8 cellular contexts compared by ENCODE assay signal in genomic region chr14:55807536-55807935, GRCh38.
DNase-seq lines count a peak whose midpoint lies in the region; ATAC-seq and TF ChIP-seq lines count a peak whose summit lies in the region.

No MANE protein-coding gene starts in this region.

- peaks cover 0 to 43% (median 14%) of the 10 kb centered on the region in 12 donors for H3K4me1 ChIP-seq in heart left ventricle
- peaks cover 11% of the 10 kb centered on the region for H3K4me1 ChIP-seq in upper lobe of right lung

- CTCF ChIA-PET in T-cell (lab: Charles Lee), result interaction anchor here (0.8 to 1.2 kb wide), 5 partner anchors 36 to 1137 kb away, joined by 3 to 4 read pairs (median 3); partner anchors contain the start of gene TMEM260 (in 1 of the 2)

- no peaks in the 10 kb centered on the region for H3K36me3 Mint-ChIP-seq in T-cell
- no peaks in the 10 kb centered on the region for H3K36me3 Mint-ChIP-seq in stimulated activated memory B cell treated with anti-CD40 and anti-IgM and Interleukin-4, amounts not matched to agents 10 μg/mL and 1 μg/mL and 100 μg/mL, for 72 hours

- no peaks in the 10 kb centered on the region for H3K27me3 ChIP-seq in heart left ventricle
- H3K27me3 ChIP-seq in upper lobe of right lung, result no peaks in the 10 kb centered on the region

- no peak for TF ChIP-seq POLR2A in heart left ventricle (IDR thresholded peaks at IDR 0.05)

- H3K27ac Mint-ChIP-seq in T-cell, result peak overlapping the region; percentile 91 to 94
- no peak overlapping the region for H3K27ac Mint-ChIP-seq in stimulated activated memory B cell treated with anti-CD40 and anti-IgM and Interleukin-4, amounts not matched to agents 10 μg/mL and 1 μg/mL and 100 μg/mL, for 72 hours

- peaks cover 4 to 11% (median 7%) of the 10 kb centered on the region in 3 donors for H3K9me3 Mint-ChIP-seq in T-cell
- peaks cover 2% of the 10 kb centered on the region for H3K9me3 Mint-ChIP-seq in stimulated activated memory B cell treated with anti-CD40 and anti-IgM and Interleukin-4, amounts not matched to agents 10 μg/mL and 1 μg/mL and 100 μg/mL, for 72 hours

- TF ChIP-seq CTCF in heart left ventricle (IDR thresholded peaks at IDR 0.05) (no peak), upper lobe of right lung (IDR thresholded peaks at IDR 0.05) (no peak)

- H3K36me3 ChIP-seq in heart left ventricle, result no peaks in the 10 kb centered on the region
- no peaks in the 10 kb centered on the region for H3K36me3 ChIP-seq in upper lobe of right lung

- peaks cover 47 to 64% (median 48%) of the 10 kb centered on the region in 3 donors for H3K4me1 Mint-ChIP-seq in T-cell
- H3K4me1 Mint-ChIP-seq in stimulated activated memory B cell treated with anti-CD40 and anti-IgM and Interleukin-4, amounts not matched to agents 10 μg/mL and 1 μg/mL and 100 μg/mL, for 72 hours, result no peaks in the 10 kb centered on the region

- H3K27me3 Mint-ChIP-seq in T-cell, result no peaks in the 10 kb centered on the region
- peaks cover 35% of the 10 kb centered on the region for H3K27me3 Mint-ChIP-seq in stimulated activated memory B cell treated with anti-CD40 and anti-IgM and Interleukin-4, amounts not matched to agents 10 μg/mL and 1 μg/mL and 100 μg/mL, for 72 hours

- no peak for ATAC-seq in heart left ventricle
- peak in 2 of 4 experiments; percentile 22 to 46 for ATAC-seq in T-cell (replicated peaks in 1 of 4)
- peak; percentile 5 to 30 for ATAC-seq in left cardiac atrium
- ATAC-seq in upper lobe of right lung, result peak; percentile 40
- no peak for ATAC-seq in HG02840 (IDR thresholded peaks at IDR 0.05; ENCODE audit: low FRiP score, unreplicated experiment)
- ATAC-seq in stimulated activated memory B cell treated with anti-CD40 and anti-IgM and Interleukin-4, amounts not matched to agents 10 μg/mL and 1 μg/mL and 100 μg/mL, for 72 hours, result no peak

- H3K27ac ChIP-seq in heart left ventricle, result peak overlapping the region in 8 of 12 donors; percentile 1 to 73 (median 49)
- peak overlapping the region; percentile 20 for H3K27ac ChIP-seq in upper lobe of right lung

- no peak for DNase-seq in heart left ventricle
- DNase-seq in cardiac septum (ENCODE audit: low spot score), result no peak
- DNase-seq in T-cell, result peak in 3 of 34 experiments; percentile 1 to 2 (median 2)
- DNase-seq in left cardiac atrium, result no peak
- DNase-seq in upper lobe of right lung, result no peak
- DNase-seq in NOMO-1 treated with dmso at 0.1 percent for 144 hours (lab: John Stamatoyannopoulos, UW; ENCODE audit: unreplicated experiment), result no peak

- H3K4me3 ChIP-seq in heart left ventricle, result no peak overlapping the region
- no peak overlapping the region for H3K4me3 ChIP-seq in upper lobe of right lung

- intact Hi-C loops in heart left ventricle (cut with DNase I), result no loop called here
- intact Hi-C loops in cardiac septum (cut with DNase I), result no loop called here
- intact Hi-C loops in left cardiac atrium (cut with DNase I), result no loop called here
- intact Hi-C loops in upper lobe of right lung (cut with DNase I), result no loop called here

- WGBS in heart left ventricle, 4 donors, result 34 to 45% (median 38%) methylated on average over 6 of the region's 6 CpGs

- H3K4me3 Mint-ChIP-seq in T-cell, result peak overlapping the region; percentile 26 to 73 (median 32)
- H3K4me3 Mint-ChIP-seq in stimulated activated memory B cell treated with anti-CD40 and anti-IgM and Interleukin-4, amounts not matched to agents 10 μg/mL and 1 μg/mL and 100 μg/mL, for 72 hours, result no peak overlapping the region

- POLR2A ChIA-PET in T-cell (lab: Charles Lee), result interaction anchor here in 1 of 2 donors (0.6 kb wide), 1 partner anchor 310 kb away, joined by 6 read pairs; no protein-coding TSS in a partner anchor

- H3K9me3 ChIP-seq in heart left ventricle (peaks cover 0 to 8% (median 0%) of the 10 kb centered on the region in 12 donors), upper lobe of right lung (no peaks in the 10 kb centered on the region)

Comparison
In these comparisons a context has a peak if more than half of its experiments do, and no peak if none do; other contexts are left out.
1. ATAC-seq: peak in left cardiac atrium (2 of 2) and upper lobe of right lung (single experiment); none in heart left ventricle (0 of 4), HG02840 (single experiment) and stimulated activated memory B cell treated with anti-CD40 and anti-IgM and Interleukin-4, amounts not matched to agents 10 μg/mL and 1 μg/mL and 100 μg/mL, for 72 hours (single experiment).